24 cellular contexts compared by ENCODE assay signal in the genomic region with DNA sequence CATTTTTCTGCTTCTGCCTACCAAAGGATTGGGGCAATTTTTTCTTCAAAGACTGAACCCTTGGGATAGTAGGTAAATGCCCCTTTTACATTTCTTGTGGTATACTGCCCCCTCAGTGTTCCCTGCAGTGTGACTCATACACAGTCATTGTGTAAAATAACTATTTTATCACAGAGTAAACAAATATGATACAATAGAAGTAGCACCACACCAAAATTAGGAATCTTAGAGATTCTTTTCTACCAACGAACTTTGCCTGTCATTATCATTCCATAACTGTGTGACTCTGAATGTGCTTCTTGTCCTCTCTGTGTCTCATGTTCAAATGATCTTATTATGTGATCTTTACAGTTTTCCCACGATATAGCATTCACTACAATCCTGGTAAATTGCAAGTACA.
"Had no signal": no experiment of that assay in that cellular context is flagged by ENCODE, and none has a peak within 500 bp of the region (broad histone marks: within the 10 kb centered on the region; RNA-seq: fewer than 3 reads in every experiment).

No MANE protein-coding gene starts in this region.

- H3K4me3 ChIP-seq: esophagus squamous epithelium, heart right ventricle, left lung, neural progenitor cell, right lobe of liver, smooth muscle cell, suprapubic skin, vagina had no signal

- DNase-seq: effector memory CD8-positive, alpha-beta T cell; erythroblast; esophagus squamous epithelium; foreskin melanocyte; glutamatergic neuron; heart right ventricle; hippocampal formation; left cardiac atrium; left lung; mesendoderm; midbrain; naive thymus-derived CD4-positive, alpha-beta T cell; right lobe of liver; stimulated activated CD4-positive, alpha-beta T cell treated with anti-CD3 and anti-CD28 coated beads, Interleukin-12 subunit alpha, Interleukin-12 subunit beta, amount 100 ng/mL, for 4 hours; stimulated activated CD4-positive, alpha-beta T cell treated with anti-CD3 and anti-CD28 coated beads, Interleukin-1b, Interleukin-23, amount 100 ng/mL, for 48 hours; stimulated activated CD4-positive, alpha-beta T cell treated with anti-CD3 and anti-CD28 coated beads, Interleukin-4, amount 100 ng/mL, for 1 hour; stimulated activated CD8-positive, alpha-beta memory T cell treated with anti-CD3 and anti-CD28 coated beads, Interleukin-4, amount 100 ng/mL, for 48 hours; stimulated activated naive CD4-positive, alpha-beta T cell; stimulated activated naive CD8-positive, alpha-beta T cell treated with anti-CD3 and anti-CD28 coated beads, Interleukin-15, amount 100 ng/mL, for 72 hours; trophoblast cell had no signal

- ATAC-seq: effector memory CD8-positive, alpha-beta T cell; heart right ventricle; left cardiac atrium; left lung; naive thymus-derived CD4-positive, alpha-beta T cell; right lobe of liver; stimulated activated naive CD8-positive, alpha-beta T cell treated with anti-CD3 and anti-CD28 coated beads, Interleukin-15, amount 100 ng/mL, for 72 hours had no signal
